ENCODE assay signal across 1 cellular context in genomic region chr3:30518201-30518864, GRCh38.
TF ChIP-seq lines count a peak whose summit lies in the region.

No MANE protein-coding gene starts in this region.

TF ChIP-seq in A549, 52 proteins besides CTCF, POLR2A, EP300 and RAD21 (continued from another document):
- TF ChIP-seq REST (IDR thresholded peaks at IDR 0.05) = no peak
